ENCODE assay signal across 1 cellular context in the genomic region with DNA sequence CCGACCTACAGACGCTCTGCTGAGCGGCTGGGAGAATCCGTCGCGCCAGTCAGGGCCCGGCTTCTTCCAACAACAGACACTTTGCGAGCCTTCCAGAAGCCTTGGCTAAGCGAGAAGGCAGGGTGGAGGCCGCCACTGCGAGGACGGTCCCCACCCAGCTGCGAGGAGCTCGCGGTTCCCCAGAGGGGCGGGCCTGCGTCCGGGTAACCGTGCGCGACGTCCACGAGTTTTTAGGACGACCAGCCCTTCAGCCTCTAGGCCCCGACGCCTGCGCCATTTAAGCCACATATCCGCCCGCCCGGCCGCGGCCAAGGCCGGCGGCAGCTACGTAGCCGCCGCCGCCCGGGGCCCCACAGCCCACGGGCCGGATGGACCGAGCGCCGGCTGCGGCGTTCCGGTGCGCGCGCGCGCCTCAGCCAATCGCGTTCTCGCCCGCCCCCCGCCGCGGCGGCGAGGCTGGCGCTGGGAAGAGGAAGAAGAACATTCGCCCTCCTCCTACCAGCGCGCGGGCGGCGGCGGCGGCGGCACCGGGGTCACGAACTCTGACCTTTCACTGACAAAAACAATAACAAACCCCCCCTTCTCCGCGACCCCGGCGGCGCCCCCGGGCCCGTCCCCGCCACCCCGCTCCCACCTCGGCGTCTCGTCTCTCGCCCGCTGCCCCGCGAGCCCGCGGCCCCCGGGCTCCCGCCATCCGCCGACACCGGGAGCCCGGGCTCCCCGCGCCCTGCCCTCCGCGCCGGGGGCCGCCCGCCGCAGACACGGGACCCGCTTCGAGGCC.
TF ChIP-seq lines count a peak whose summit lies in the region.

A gene (plus strand): TSS at position 479 of the 781 bp plus-strand sequence. CDS start 56,332 bp downstream, outside the sequence.

TF ChIP-seq in K562, 482 proteins besides CTCF, POLR2A, EP300 and RAD21 (continued from another document):
- no peak; the same call in 1 of the 2 replicates for TF ChIP-seq JUN (IDR thresholded peaks at IDR 0.05; ENCODE audit: borderline replicate concordance, low read depth, low read length)
- TF ChIP-seq JUN (CRISPR knock-in tag; IDR thresholded peaks at IDR 0.05; ENCODE audit: borderline replicate concordance), result peak; percentile 61; the same call in 1 of the 2 replicates
- no peak for TF ChIP-seq SRSF7 (optimal IDR thresholded peaks at IDR 0.05; ENCODE audit: low read depth, low read length)
- 0 out of 2 replicates have a peak, but pooled peaks have one; percentile 26 for TF ChIP-seq SMARCC2 (IDR thresholded peaks at IDR 0.05; ENCODE audit: low read depth)
- TF ChIP-seq TGIF2 (CRISPR knock-in tag; IDR thresholded peaks at IDR 0.05), result no peak
- TF ChIP-seq, protein P1, sequence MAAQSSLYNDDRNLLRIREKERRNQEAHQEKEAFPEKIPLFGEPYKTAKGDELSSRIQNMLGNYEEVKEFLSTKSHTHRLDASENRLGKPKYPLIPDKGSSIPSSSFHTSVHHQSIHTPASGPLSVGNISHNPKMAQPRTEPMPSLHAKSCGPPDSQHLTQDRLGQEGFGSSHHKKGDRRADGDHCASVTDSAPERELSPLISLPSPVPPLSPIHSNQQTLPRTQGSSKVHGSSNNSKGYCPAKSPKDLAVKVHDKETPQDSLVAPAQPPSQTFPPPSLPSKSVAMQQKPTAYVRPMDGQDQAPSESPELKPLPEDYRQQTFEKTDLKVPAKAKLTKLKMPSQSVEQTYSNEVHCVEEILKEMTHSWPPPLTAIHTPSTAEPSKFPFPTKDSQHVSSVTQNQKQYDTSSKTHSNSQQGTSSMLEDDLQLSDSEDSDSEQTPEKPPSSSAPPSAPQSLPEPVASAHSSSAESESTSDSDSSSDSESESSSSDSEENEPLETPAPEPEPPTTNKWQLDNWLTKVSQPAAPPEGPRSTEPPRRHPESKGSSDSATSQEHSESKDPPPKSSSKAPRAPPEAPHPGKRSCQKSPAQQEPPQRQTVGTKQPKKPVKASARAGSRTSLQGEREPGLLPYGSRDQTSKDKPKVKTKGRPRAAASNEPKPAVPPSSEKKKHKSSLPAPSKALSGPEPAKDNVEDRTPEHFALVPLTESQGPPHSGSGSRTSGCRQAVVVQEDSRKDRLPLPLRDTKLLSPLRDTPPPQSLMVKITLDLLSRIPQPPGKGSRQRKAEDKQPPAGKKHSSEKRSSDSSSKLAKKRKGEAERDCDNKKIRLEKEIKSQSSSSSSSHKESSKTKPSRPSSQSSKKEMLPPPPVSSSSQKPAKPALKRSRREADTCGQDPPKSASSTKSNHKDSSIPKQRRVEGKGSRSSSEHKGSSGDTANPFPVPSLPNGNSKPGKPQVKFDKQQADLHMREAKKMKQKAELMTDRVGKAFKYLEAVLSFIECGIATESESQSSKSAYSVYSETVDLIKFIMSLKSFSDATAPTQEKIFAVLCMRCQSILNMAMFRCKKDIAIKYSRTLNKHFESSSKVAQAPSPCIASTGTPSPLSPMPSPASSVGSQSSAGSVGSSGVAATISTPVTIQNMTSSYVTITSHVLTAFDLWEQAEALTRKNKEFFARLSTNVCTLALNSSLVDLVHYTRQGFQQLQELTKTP (IDR thresholded peaks at IDR 0.05; ENCODE audit: low read depth in 1 of 2, partially characterized antibody in 2 of 2), result peak in 1 of 2 experiments; percentile 52
- TF ChIP-seq ZNF354B (CRISPR knock-in tag; IDR thresholded peaks at IDR 0.05), result no peak
- TF ChIP-seq, protein P2, sequence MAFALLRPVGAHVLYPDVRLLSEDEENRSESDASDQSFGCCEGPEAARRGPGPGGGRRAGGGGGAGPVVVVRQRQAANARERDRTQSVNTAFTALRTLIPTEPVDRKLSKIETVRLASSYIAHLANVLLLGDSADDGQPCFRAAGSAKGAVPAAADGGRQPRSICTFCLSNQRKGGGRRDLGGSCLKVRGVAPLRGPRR (CRISPR knock-in tag; IDR thresholded peaks at IDR 0.05), result no peak
- TF ChIP-seq PHB (CRISPR knock-in tag; IDR thresholded peaks at IDR 0.05), result peak; percentile 24; the same call in 1 of the 2 replicates
- TF ChIP-seq SAFB (IDR thresholded peaks at IDR 0.05; ENCODE audit: borderline replicate concordance, low read depth, low read length), result no peak
- TF ChIP-seq HDAC1 (IDR thresholded peaks at IDR 0.05), result peak in 1 of 2 experiments; percentile 88; a peak in 2 of 4 replicates
- TF ChIP-seq, protein P3, sequence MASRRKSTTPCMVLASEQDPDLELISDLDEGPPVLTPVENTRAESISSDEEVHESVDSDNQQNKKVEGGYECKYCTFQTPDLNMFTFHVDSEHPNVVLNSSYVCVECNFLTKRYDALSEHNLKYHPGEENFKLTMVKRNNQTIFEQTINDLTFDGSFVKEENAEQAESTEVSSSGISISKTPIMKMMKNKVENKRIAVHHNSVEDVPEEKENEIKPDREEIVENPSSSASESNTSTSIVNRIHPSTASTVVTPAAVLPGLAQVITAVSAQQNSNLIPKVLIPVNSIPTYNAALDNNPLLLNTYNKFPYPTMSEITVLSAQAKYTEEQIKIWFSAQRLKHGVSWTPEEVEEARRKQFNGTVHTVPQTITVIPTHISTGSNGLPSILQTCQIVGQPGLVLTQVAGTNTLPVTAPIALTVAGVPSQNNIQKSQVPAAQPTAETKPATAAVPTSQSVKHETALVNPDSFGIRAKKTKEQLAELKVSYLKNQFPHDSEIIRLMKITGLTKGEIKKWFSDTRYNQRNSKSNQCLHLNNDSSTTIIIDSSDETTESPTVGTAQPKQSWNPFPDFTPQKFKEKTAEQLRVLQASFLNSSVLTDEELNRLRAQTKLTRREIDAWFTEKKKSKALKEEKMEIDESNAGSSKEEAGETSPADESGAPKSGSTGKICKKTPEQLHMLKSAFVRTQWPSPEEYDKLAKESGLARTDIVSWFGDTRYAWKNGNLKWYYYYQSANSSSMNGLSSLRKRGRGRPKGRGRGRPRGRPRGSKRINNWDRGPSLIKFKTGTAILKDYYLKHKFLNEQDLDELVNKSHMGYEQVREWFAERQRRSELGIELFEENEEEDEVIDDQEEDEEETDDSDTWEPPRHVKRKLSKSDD (conservative IDR thresholded peaks at IDR 0.05; ENCODE audit: low read length), result peak; percentile 30; the same call in 1 of the 2 replicates
- TF ChIP-seq, protein P4, sequence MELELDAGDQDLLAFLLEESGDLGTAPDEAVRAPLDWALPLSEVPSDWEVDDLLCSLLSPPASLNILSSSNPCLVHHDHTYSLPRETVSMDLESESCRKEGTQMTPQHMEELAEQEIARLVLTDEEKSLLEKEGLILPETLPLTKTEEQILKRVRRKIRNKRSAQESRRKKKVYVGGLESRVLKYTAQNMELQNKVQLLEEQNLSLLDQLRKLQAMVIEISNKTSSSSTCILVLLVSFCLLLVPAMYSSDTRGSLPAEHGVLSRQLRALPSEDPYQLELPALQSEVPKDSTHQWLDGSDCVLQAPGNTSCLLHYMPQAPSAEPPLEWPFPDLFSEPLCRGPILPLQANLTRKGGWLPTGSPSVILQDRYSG (tag; conservative IDR thresholded peaks at IDR 0.05; ENCODE audit: low read depth), result no peak
- TF ChIP-seq L3MBTL2 (IDR thresholded peaks at IDR 0.05), result peak; percentile 88
- no peak for TF ChIP-seq ZNF507 (tag; conservative IDR thresholded peaks at IDR 0.05)
- 0 out of 2 replicates have a peak, but pooled peaks have one; percentile 22 for TF ChIP-seq TARDBP (IDR thresholded peaks at IDR 0.05)
- peak; percentile 86; the same call in 1 of the 2 replicates for TF ChIP-seq MTA3 (IDR thresholded peaks at IDR 0.05; ENCODE audit: borderline replicate concordance)
- TF ChIP-seq ZNF586 (CRISPR knock-in tag; conservative IDR thresholded peaks at IDR 0.05), result no peak
- TF ChIP-seq, protein P5, sequence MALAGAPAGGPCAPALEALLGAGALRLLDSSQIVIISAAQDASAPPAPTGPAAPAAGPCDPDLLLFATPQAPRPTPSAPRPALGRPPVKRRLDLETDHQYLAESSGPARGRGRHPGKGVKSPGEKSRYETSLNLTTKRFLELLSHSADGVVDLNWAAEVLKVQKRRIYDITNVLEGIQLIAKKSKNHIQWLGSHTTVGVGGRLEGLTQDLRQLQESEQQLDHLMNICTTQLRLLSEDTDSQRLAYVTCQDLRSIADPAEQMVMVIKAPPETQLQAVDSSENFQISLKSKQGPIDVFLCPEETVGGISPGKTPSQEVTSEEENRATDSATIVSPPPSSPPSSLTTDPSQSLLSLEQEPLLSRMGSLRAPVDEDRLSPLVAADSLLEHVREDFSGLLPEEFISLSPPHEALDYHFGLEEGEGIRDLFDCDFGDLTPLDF (CRISPR knock-in tag; IDR thresholded peaks at IDR 0.05), result no peak
- peak; percentile 31; the same call in 1 of the 2 replicates for TF ChIP-seq CHD2 (IDR thresholded peaks at IDR 0.05; ENCODE audit: low read depth, low read length)
- TF ChIP-seq CAMTA2 (CRISPR knock-in tag; conservative IDR thresholded peaks at IDR 0.05), result 0 out of 2 replicates have a peak, but pooled peaks have one; percentile 16
- TF ChIP-seq, protein P6, sequence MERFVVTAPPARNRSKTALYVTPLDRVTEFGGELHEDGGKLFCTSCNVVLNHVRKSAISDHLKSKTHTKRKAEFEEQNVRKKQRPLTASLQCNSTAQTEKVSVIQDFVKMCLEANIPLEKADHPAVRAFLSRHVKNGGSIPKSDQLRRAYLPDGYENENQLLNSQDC (CRISPR knock-in tag; IDR thresholded peaks at IDR 0.05), result peak; percentile 56; the same call in 1 of the 2 replicates
- no peak for TF ChIP-seq TCF3 (CRISPR knock-in tag; IDR thresholded peaks at IDR 0.05)
